In genomic region chr2:44778671-44779476, GRCh38 we compare ENCODE assay signal across 9 cellular contexts.
A peak's percentile ranks its signal among the peaks of the same experiment; 100 is the strongest.
DNase-seq lines count a peak whose midpoint lies in the region; ATAC-seq and TF ChIP-seq lines count a peak whose summit lies in the region.
"Had no signal": no experiment of that assay in that cellular context is flagged by ENCODE, and none has a peak within 500 bp of the region (broad histone marks: within the 10 kb centered on the region; RNA-seq: fewer than 3 reads in every experiment).

No MANE protein-coding gene starts in this region.

- 71 to 81% (median 80%) methylated on average over 20 of the region's 20 CpGs for WGBS in psoas muscle, 3 donors

- DNase-seq in AML-193 (lab: John Stamatoyannopoulos, UW) (peak; percentile 61 to 67), WTC11 (ENCODE audit: low spot score) (peak; percentile 64), NCI-H2171 treated with DMSO at 0.1 percent for 48 hours (lab: John Stamatoyannopoulos, UW) (no peak), psoas muscle (no peak)
- DNase-seq in CD8-positive, alpha-beta memory T cell, result no peak
- DNase-seq in central memory CD4-positive, alpha-beta T cell, result no peak

- H3K4me3 ChIP-seq in CD8-positive, alpha-beta memory T cell (ENCODE audit: low read length), result no peak overlapping the region
- H3K4me3 ChIP-seq in psoas muscle, result no peak overlapping the region

- TF ChIP-seq CTCF in WTC11 (IDR thresholded peaks at IDR 0.05) (no peak), psoas muscle (IDR thresholded peaks at IDR 0.05) (no peak)

- intact Hi-C loops in psoas muscle (cut with DNase I), result no loop called here

- H3K27ac Mint-ChIP-seq in WTC11, result peak overlapping the region; percentile 92
- H3K27ac Mint-ChIP-seq in CD8-positive, alpha-beta memory T cell, result peak overlapping the region in 1 of 8 donors; percentile 80

- H3K27me3 Mint-ChIP-seq in WTC11 (ENCODE audit: low read depth), result peaks cover 22% of the 10 kb centered on the region
- peaks cover 0 to 3% of the 10 kb centered on the region in 2 donors for H3K27me3 Mint-ChIP-seq in CD8-positive, alpha-beta memory T cell

- POLR2A ChIA-PET in WTC11 (lab: Charles Lee), result interaction anchor here (0.6 to 2.7 kb wide), 5 partner anchors 12 to 165 kb away, joined by 3 to 10 read pairs (median 3); no protein-coding TSS in a partner anchor
- POLR2A ChIA-PET in CD8-positive, alpha-beta memory T cell (lab: Charles Lee), result no interaction called here

- ATAC-seq in GM19395 (IDR thresholded peaks at IDR 0.05; ENCODE audit: unreplicated experiment), result peak; percentile 98
- peak; percentile 91 for ATAC-seq in HG03139 (IDR thresholded peaks at IDR 0.05; ENCODE audit: unreplicated experiment)
- ATAC-seq in WTC11, result peak; percentile 72
- ATAC-seq in psoas muscle, result no peak

- CTCF ChIA-PET in WTC11 (lab: Charles Lee), result interaction anchor here (0.5 to 1.7 kb wide), 13 partner anchors 9 to 386 kb away, joined by 3 to 8 read pairs (median 4); no protein-coding TSS in a partner anchor
- CTCF ChIA-PET in CD8-positive, alpha-beta memory T cell (lab: Charles Lee), result no interaction called here

- H3K4me3 Mint-ChIP-seq in WTC11, result peak overlapping the region; percentile 66
- no peak overlapping the region for H3K4me3 Mint-ChIP-seq in CD8-positive, alpha-beta memory T cell

- H3K36me3 Mint-ChIP-seq in WTC11, result peaks cover 22% of the 10 kb centered on the region
- H3K36me3 Mint-ChIP-seq in CD8-positive, alpha-beta memory T cell, result peaks cover 0 to 23% (median 0%) of the 10 kb centered on the region in 3 donors

- peaks cover 57% of the 10 kb centered on the region for H3K4me1 Mint-ChIP-seq in WTC11
- H3K4me1 Mint-ChIP-seq in CD8-positive, alpha-beta memory T cell, result peaks cover 0 to 6% (median 2%) of the 10 kb centered on the region in 3 donors

- no peaks in the 10 kb centered on the region for H3K27me3 ChIP-seq in CD8-positive, alpha-beta memory T cell (ENCODE audit: insufficient read depth, low read length, poor library complexity, severe bottlenecking)
- no peaks in the 10 kb centered on the region for H3K27me3 ChIP-seq in psoas muscle (ENCODE audit: insufficient read depth in 3 of 3, low read length in 2 of 3)

- H3K4me1 ChIP-seq in CD8-positive, alpha-beta memory T cell (ENCODE audit: insufficient read depth, low read length), result no peaks in the 10 kb centered on the region
- H3K4me1 ChIP-seq in psoas muscle, result peaks cover 8% of the 10 kb centered on the region

- H3K36me3 ChIP-seq in CD8-positive, alpha-beta memory T cell (ENCODE audit: insufficient read depth, low read length), result no peaks in the 10 kb centered on the region
- H3K36me3 ChIP-seq in psoas muscle (ENCODE audit: insufficient read depth in 1 of 2, low read depth in 1 of 2), result no peaks in the 10 kb centered on the region

- no peak overlapping the region for H3K27ac ChIP-seq in CD8-positive, alpha-beta memory T cell (ENCODE audit: low read depth, low read length)
- no peak overlapping the region for H3K27ac ChIP-seq in psoas muscle
- H3K27ac ChIP-seq: epithelial cell of prostate had no signal

- H3K9me3 Mint-ChIP-seq in WTC11, result peaks cover 27% of the 10 kb centered on the region
- no peaks in the 10 kb centered on the region for H3K9me3 Mint-ChIP-seq in CD8-positive, alpha-beta memory T cell

- H3K9me3 ChIP-seq in CD8-positive, alpha-beta memory T cell (ENCODE audit: low read length), result no peaks in the 10 kb centered on the region
- H3K9me3 ChIP-seq in psoas muscle, result no peaks in the 10 kb centered on the region

TF ChIP-seq in WTC11, 78 proteins besides CTCF, POLR2A, EP300 and RAD21:
- no peak for TF ChIP-seq HMGXB4 (CRISPR knock-in tag; IDR thresholded peaks at IDR 0.05)
- TF ChIP-seq ZNF138 (CRISPR knock-in tag; conservative IDR thresholded peaks at IDR 0.05), result no peak
- TF ChIP-seq ATF6 (CRISPR knock-in tag; IDR thresholded peaks at IDR 0.05), result no peak
- 0 out of 2 replicates have a peak, but pooled peaks have one; percentile 27 for TF ChIP-seq FOXK1 (CRISPR knock-in tag; IDR thresholded peaks at IDR 0.05)
- no peak for TF ChIP-seq FOXP4 (CRISPR knock-in tag; IDR thresholded peaks at IDR 0.05)
- peak; percentile 43; the same call in 1 of the 2 replicates for TF ChIP-seq ETV6 (CRISPR knock-in tag; IDR thresholded peaks at IDR 0.05)
- TF ChIP-seq ZNF423 (CRISPR knock-in tag; IDR thresholded peaks at IDR 0.05), result peak; percentile 95
- TF ChIP-seq MAX (CRISPR knock-in tag; IDR thresholded peaks at IDR 0.05), result peak; percentile 31; the same call in 1 of the 2 replicates

Comparison
In these comparisons a context has a peak if more than half of its experiments do, and no peak if none do; other contexts are left out.
1. DNase-seq: peak in AML-193 (2 of 2) and WTC11 (single experiment); none in CD8-positive, alpha-beta memory T cell (0 of 5), central memory CD4-positive, alpha-beta T cell (single experiment), NCI-H2171 treated with DMSO at 0.1 percent for 48 hours (single experiment) and psoas muscle (0 of 2).
2. ATAC-seq: peak in GM19395 (single experiment), HG03139 (single experiment) and WTC11 (single experiment); none in psoas muscle (0 of 4).